Comparison of ENCODE assay signal across 1 cellular context in the genomic region with DNA sequence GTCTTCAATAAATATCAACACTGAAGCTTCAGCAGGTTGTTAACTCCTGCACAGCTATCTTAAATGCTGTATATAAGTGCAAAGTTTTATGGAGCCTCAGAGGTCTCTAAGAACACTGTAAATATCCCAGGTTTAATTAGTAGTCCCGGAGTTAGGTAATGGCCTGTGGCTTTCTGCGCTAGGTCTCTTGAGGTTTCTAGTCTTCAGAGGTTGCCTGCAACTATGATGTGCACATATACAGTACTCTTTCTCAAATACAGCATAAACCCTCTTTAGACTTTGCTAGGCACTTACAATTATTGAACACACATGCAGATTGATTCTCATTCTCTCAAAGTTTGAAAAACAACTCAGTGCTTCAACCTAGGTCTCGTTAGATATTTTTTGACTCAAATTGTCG.
TF ChIP-seq lines count a peak whose summit lies in the region.

No MANE protein-coding gene starts in this region.

TF ChIP-seq in GM23338, 12 proteins besides CTCF, POLR2A, EP300 and RAD21 (continued from another document):
- TF ChIP-seq, protein P1, sequence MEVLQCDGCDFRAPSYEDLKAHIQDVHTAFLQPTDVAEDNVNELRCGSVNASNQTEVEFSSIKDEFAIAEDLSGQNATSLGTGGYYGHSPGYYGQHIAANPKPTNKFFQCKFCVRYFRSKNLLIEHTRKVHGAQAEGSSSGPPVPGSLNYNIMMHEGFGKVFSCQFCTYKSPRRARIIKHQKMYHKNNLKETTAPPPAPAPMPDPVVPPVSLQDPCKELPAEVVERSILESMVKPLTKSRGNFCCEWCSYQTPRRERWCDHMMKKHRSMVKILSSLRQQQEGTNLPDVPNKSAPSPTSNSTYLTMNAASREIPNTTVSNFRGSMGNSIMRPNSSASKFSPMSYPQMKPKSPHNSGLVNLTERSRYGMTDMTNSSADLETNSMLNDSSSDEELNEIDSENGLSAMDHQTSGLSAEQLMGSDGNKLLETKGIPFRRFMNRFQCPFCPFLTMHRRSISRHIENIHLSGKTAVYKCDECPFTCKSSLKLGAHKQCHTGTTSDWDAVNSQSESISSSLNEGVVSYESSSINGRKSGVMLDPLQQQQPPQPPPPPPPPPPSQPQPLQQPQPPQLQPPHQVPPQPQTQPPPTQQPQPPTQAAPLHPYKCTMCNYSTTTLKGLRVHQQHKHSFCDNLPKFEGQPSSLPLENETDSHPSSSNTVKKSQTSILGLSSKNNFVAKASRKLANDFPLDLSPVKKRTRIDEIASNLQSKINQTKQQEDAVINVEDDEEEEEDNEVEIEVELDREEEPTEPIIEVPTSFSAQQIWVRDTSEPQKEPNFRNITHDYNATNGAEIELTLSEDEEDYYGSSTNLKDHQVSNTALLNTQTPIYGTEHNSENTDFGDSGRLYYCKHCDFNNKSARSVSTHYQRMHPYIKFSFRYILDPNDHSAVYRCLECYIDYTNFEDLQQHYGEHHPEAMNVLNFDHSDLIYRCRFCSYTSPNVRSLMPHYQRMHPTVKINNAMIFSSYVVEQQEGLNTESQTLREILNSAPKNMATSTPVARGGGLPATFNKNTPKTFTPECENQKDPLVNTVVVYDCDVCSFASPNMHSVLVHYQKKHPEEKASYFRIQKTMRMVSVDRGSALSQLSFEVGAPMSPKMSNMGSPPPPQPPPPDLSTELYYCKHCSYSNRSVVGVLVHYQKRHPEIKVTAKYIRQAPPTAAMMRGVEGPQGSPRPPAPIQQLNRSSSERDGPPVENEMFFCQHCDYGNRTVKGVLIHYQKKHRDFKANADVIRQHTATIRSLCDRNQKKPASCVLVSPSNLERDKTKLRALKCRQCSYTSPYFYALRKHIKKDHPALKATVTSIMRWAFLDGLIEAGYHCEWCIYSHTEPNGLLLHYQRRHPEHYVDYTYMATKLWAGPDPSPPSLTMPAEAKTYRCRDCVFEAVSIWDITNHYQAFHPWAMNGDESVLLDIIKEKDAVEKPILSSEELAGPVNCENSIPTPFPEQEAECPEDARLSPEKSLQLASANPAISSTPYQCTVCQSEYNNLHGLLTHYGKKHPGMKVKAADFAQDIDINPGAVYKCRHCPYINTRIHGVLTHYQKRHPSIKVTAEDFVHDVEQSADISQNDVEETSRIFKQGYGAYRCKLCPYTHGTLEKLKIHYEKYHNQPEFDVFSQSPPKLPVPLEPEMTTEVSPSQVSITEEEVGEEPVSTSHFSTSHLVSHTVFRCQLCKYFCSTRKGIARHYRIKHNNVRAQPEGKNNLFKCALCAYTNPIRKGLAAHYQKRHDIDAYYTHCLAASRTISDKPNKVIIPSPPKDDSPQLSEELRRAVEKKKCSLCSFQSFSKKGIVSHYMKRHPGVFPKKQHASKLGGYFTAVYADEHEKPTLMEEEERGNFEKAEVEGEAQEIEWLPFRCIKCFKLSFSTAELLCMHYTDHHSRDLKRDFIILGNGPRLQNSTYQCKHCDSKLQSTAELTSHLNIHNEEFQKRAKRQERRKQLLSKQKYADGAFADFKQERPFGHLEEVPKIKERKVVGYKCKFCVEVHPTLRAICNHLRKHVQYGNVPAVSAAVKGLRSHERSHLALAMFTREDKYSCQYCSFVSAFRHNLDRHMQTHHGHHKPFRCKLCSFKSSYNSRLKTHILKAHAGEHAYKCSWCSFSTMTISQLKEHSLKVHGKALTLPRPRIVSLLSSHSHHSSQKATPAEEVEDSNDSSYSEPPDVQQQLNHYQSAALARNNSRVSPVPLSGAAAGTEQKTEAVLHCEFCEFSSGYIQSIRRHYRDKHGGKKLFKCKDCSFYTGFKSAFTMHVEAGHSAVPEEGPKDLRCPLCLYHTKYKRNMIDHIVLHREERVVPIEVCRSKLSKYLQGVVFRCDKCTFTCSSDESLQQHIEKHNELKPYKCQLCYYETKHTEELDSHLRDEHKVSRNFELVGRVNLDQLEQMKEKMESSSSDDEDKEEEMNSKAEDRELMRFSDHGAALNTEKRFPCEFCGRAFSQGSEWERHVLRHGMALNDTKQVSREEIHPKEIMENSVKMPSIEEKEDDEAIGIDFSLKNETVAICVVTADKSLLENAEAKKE (CRISPR knock-in tag; IDR thresholded peaks at IDR 0.05): no peak
- TF ChIP-seq, protein P2, sequence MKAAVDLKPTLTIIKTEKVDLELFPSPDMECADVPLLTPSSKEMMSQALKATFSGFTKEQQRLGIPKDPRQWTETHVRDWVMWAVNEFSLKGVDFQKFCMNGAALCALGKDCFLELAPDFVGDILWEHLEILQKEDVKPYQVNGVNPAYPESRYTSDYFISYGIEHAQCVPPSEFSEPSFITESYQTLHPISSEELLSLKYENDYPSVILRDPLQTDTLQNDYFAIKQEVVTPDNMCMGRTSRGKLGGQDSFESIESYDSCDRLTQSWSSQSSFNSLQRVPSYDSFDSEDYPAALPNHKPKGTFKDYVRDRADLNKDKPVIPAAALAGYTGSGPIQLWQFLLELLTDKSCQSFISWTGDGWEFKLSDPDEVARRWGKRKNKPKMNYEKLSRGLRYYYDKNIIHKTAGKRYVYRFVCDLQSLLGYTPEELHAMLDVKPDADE (IDR thresholded peaks at IDR 0.05): no peak
- TF ChIP-seq NANOG (IDR thresholded peaks at IDR 0.05; ENCODE audit: borderline replicate concordance): no peak
